In the genomic region with DNA sequence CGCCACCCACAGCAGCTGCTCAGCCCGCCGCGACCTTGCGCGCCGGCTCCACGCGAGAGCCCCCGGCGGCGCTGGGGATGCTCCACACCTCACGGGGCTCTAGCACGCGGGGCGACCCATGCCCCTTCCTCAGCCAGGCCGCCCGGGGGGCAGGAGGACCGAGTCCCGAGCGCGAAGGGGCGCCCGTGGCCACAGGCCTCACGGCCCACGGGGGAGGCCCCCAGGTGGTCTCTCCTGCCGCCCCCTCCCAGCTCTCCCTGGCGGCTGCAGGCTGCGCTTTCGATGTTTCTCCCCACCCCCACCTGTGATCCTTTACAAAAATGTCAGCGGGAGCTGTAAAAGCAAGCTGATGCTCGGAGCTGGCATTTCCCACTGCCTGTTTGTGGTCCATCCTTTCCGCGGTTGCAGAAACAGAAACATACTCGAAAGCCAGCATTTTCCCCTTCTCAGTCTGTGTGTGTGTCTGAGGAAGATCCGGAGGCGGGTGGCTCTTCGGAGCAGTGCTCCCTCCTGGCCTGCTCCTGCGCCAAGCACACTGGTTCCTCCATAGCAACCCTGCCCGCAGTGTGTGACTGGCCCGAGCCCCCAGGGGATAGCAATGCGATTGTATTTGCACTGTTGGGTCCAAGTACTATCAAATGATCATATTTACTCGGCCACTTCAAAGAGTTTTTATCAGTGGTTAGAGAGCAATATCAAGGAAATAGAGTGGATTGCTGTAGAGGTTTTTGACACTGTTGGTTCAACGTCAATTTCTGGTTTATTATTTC, we compare ENCODE assay signal across 8 cellular contexts. TPM values are rescaled to one million over a fixed set of nuclear protein-coding genes. Genes with fewer than 3 reads are reported as not detected.
DNase-seq lines count a peak whose midpoint lies in the region; ATAC-seq and TF ChIP-seq lines count a peak whose summit lies in the region.

No MANE protein-coding gene starts in this region.

- peaks cover 25% of the 10 kb centered on the region for H3K4me1 Mint-ChIP-seq in activated CD4-positive, alpha-beta T cell treated with anti-CD3 and anti-CD28 coated beads for 36 hours

- peaks cover 9% of the 10 kb centered on the region for H3K27me3 ChIP-seq in ascending aorta

- no peak overlapping the region for H3K27ac Mint-ChIP-seq in activated CD4-positive, alpha-beta T cell treated with anti-CD3 and anti-CD28 coated beads for 36 hours

- no peak for TF ChIP-seq CTCF in ascending aorta (IDR thresholded peaks at IDR 0.05)

- intact Hi-C loops in activated CD4-positive, alpha-beta T cell treated with anti-CD3 and anti-CD28 coated beads for 36 hours (cut with DNase I, micrococcal nuclease) = loop anchor here (1.0 to 10.0 kb wide), 9 partner anchors 120 to 1542 kb away; no protein-coding TSS in a partner anchor
- intact Hi-C loops in ascending aorta (cut with DNase I) = no loop called here

- peak overlapping the region; percentile 52 for H3K4me3 Mint-ChIP-seq in activated CD4-positive, alpha-beta T cell treated with anti-CD3 and anti-CD28 coated beads for 36 hours

- ATAC-seq in activated CD4-positive, alpha-beta T cell treated with anti-CD3 and anti-CD28 coated beads for 36 hours = no peak
- no peak for ATAC-seq in GM19467 (IDR thresholded peaks at IDR 0.05; ENCODE audit: unreplicated experiment)

- CTCF ChIA-PET in activated CD4-positive, alpha-beta T cell treated with anti-CD3 and anti-CD28 coated beads for 36 hours (lab: Charles Lee) = interaction anchor here (0.6 to 3.7 kb wide), 9 partner anchors 10 to 1006 kb away, joined by 3 to 11 read pairs (median 3); no protein-coding TSS in a partner anchor

- H3K27ac ChIP-seq in ascending aorta = no peak overlapping the region

- H3K36me3 Mint-ChIP-seq in activated CD4-positive, alpha-beta T cell treated with anti-CD3 and anti-CD28 coated beads for 36 hours (ENCODE audit: low read depth) = no peaks in the 10 kb centered on the region

- POLR2A ChIA-PET in activated CD4-positive, alpha-beta T cell treated with anti-CD3 and anti-CD28 coated beads for 36 hours (lab: Charles Lee) = no interaction called here

- H3K4me1 ChIP-seq in ascending aorta = peaks cover 8 to 22% of the 10 kb centered on the region in 2 donors

- peak; percentile 40 for DNase-seq in activated CD4-positive, alpha-beta T cell treated with anti-CD3 and anti-CD28 coated beads for 36 hours
- DNase-seq in activated CD4-positive, alpha-beta T cell treated with anti-CD3 and anti-CD28 coated beads for 1 hour = no peak
- peak; percentile 44 for DNase-seq in NCI-H128 (lab: John Stamatoyannopoulos, UW; ENCODE audit: unreplicated experiment)
- DNase-seq in ascending aorta (ENCODE audit: low spot score in 2 of 2) = no peak
- peak; percentile 30 for DNase-seq in kidney tubule cell (ENCODE audit: low spot score)
- DNase-seq in superior temporal gyrus (ENCODE audit: extremely low spot score) = peak; percentile 37
- DNase-seq in pons (ENCODE audit: low spot score) = no peak

- no peaks in the 10 kb centered on the region for H3K9me3 ChIP-seq in ascending aorta

- H3K36me3 ChIP-seq in ascending aorta = no peaks in the 10 kb centered on the region

- no peaks in the 10 kb centered on the region for H3K9me3 Mint-ChIP-seq in activated CD4-positive, alpha-beta T cell treated with anti-CD3 and anti-CD28 coated beads for 36 hours (ENCODE audit: low read depth)

- H3K4me3 ChIP-seq in ascending aorta = peak overlapping the region; percentile 70 to 71

- peaks cover 53% of the 10 kb centered on the region for H3K27me3 Mint-ChIP-seq in activated CD4-positive, alpha-beta T cell treated with anti-CD3 and anti-CD28 coated beads for 36 hours

RNA-seq across cellular contexts. Expression of gene KIF26B, which starts 2.1 kb away (rescaled TPM):
- total RNA-seq in activated CD4-positive, alpha-beta T cell treated with anti-CD3 and anti-CD28 coated beads for 36 hours = under 1 TPM; 0.16 to 0.23 TPM
- total RNA-seq in ascending aorta = not detected

Comparison
In these comparisons a context has a peak if more than half of its experiments do, and no peak if none do; other contexts are left out.
1. DNase-seq: peak in activated CD4-positive, alpha-beta T cell treated with anti-CD3 and anti-CD28 coated beads for 36 hours (single experiment), NCI-H128 (single experiment), kidney tubule cell (single experiment) and superior temporal gyrus (single experiment); none in activated CD4-positive, alpha-beta T cell treated with anti-CD3 and anti-CD28 coated beads for 1 hour (single experiment), ascending aorta (0 of 2) and pons (single experiment).